8 cellular contexts compared by ENCODE assay signal in the genomic region with DNA sequence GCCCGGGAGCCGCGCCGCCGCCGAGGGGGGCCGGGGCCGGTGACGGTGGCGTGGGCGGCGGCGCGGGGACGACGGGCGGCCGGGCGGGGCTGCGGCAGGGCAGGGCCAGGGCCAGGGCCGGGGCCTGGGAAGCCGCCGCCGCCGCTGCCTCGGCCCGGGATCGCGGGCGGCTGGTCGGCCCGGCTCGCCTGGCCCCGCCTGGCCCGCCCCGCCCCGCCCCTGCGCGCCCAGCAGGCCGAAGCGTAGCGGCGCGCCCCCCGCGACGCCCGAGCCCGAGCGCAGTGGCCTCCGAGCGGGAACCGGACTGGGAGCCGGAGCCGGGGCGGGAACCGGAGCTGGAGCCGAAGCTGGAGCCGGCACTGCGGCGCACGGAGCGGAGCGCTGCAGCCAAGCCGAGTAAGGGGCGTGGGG. TPM values are rescaled to one million over a fixed set of nuclear protein-coding genes. Genes with fewer than 3 reads are reported as not detected.
DNase-seq lines count a peak whose midpoint lies in the region; ATAC-seq, FAIRE-seq and TF ChIP-seq lines count a peak whose summit lies in the region.

A gene with protein sequence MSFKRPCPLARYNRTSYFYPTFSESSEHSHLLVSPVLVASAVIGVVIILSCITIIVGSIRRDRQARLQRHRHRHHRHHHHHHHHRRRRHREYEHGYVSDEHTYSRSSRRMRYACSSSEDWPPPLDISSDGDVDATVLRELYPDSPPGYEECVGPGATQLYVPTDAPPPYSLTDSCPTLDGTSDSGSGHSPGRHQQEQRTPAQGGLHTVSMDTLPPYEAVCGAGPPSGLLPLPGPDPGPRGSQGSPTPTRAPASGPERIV (plus strand): TSS at position 260 of the 411 bp plus-strand sequence. CDS start 10,382 bp downstream, outside the sequence.

- no peaks in the 10 kb centered on the region; the same call in 1 of the 2 replicates for H3K9me3 ChIP-seq in AG04450 (ENCODE audit: control insufficient read depth, insufficient read depth, low read length)
- H3K9me3 ChIP-seq in colonic mucosa = no peaks in the 10 kb centered on the region
- peaks cover 0 to 3% of the 10 kb centered on the region in 2 donors for H3K9me3 ChIP-seq in lung (ENCODE audit: control insufficient read depth in 2 of 2, insufficient read depth in 1 of 2, low read length in 1 of 2)

- CTCF ChIA-PET in AG04450 (lab: Charles Lee) = no interaction called here

- peak; percentile 13 for ATAC-seq in lung (ENCODE audit: insufficient read depth, low FRiP score)
- no peak for ATAC-seq in GM19328 (IDR thresholded peaks at IDR 0.05; ENCODE audit: unreplicated experiment)
- ATAC-seq in HG03095 (IDR thresholded peaks at IDR 0.05; ENCODE audit: unreplicated experiment) = no peak

- peak within 1 kb of the TSS; percentile 46 for H3K4me3 ChIP-seq in AG04450 (ENCODE audit: low read depth, low read length)
- H3K4me3 ChIP-seq in colonic mucosa = peak within 1 kb of the TSS; percentile 27
- peak within 1 kb of the TSS; percentile 10 for H3K4me3 ChIP-seq in lung

- POLR2A ChIA-PET in AG04450 (lab: Yijun Ruan, JAX) = no interaction called here

- H3K27me3 ChIP-seq in AG04450 (ENCODE audit: control insufficient read depth, insufficient read depth, low read length) (peaks cover 67% of the 10 kb centered on the region), colonic mucosa (peaks cover 44% of the 10 kb centered on the region), lung (ENCODE audit: control insufficient read depth, insufficient read depth) (no peaks in the 10 kb centered on the region)

- TF ChIP-seq CTCF in AG04450 (IDR thresholded peaks at IDR 0.05; ENCODE audit: low read depth, low read length) (no peak), colonic mucosa (IDR thresholded peaks at IDR 0.05) (no peak), lung (IDR thresholded peaks at IDR 0.05; ENCODE audit: control extremely low read depth, extremely low read depth) (no peak)

- H3K36me3 ChIP-seq in colonic mucosa (no peaks in the 10 kb centered on the region), lung (ENCODE audit: control insufficient read depth in 2 of 2, insufficient read depth in 2 of 2, low read length in 2 of 2) (no peaks in the 10 kb centered on the region)

- intact Hi-C loops in colonic mucosa (cut with DNase I) = no loop called here

- H3K4me1 ChIP-seq in colonic mucosa (peaks cover 3% of the 10 kb centered on the region), lung (ENCODE audit: control insufficient read depth in 2 of 2, insufficient read depth in 2 of 2, low read length in 2 of 2) (peaks cover 0 to 13% of the 10 kb centered on the region in 2 donors)

- WGBS in lung, 2 donors = 1% methylated on average over 28 to 66 of the region's 66 CpGs

- FAIRE-seq in HTR-8/SVneo (lab: Jason Lieb, UNC) = peak; percentile 62

- H3K9ac ChIP-seq in colonic mucosa (ENCODE audit: low read depth in 2 of 2, low read length in 2 of 2) = peak within 1 kb of the TSS in 1 of 2 donors; percentile 1

- H3K27ac ChIP-seq in AG04450 (ENCODE audit: low read depth, low read length) (no peak within 1 kb of the TSS), colonic mucosa (no peak within 1 kb of the TSS), lung (ENCODE audit: low read depth in 1 of 2, low read length in 1 of 2) (no peak within 1 kb of the TSS)

- no peak for DNase-seq in AG04450 (ENCODE audit: low read depth, low spot score)
- DNase-seq in HTR-8/SVneo (ENCODE audit: insufficient read length, low spot score) = peak; percentile 54
- DNase-seq in colonic mucosa = no peak
- DNase-seq in lung (ENCODE audit: low spot score) = no peak
- DNase-seq in SK-N-DZ (ENCODE audit: low spot score) = no peak
- DNase-seq in T-helper 1 cell = no peak

RNA-seq across cellular contexts. Expression of the gene that starts here (rescaled TPM):
- polyA plus RNA-seq in AG04450 (2011; rRNA removed) (not detected in 2 replicates), lung (under 1 TPM; 0.16 to 0.20 TPM)
- polyA minus RNA-seq in AG04450 (2011; rRNA and poly(A)+ RNA removed) = not detected in 2 replicates
- total RNA-seq in colonic mucosa (under 1 TPM in 1 of 2 donors, not detected in 1; 0.32 TPM), lung (1 to 10 TPM in 1 of 2 donors, under 1 TPM in 1; 0.31 to 3.2 TPM)
- not detected in 2 replicates for polyA plus RNA-seq in SK-N-DZ (2014; cell fraction: cytosol; rRNA removed)
- polyA plus RNA-seq in SK-N-DZ (2014; cell fraction: nucleus; rRNA removed) = not detected in 2 replicates
